ENCODE assay signal across 11 cellular contexts in genomic region chr5:10536931-10537579, GRCh38. TPM values are rescaled to one million over a fixed set of nuclear protein-coding genes. Genes with fewer than 3 reads are reported as not detected.
A peak's percentile ranks its signal among the peaks of the same experiment; 100 is the strongest.
DNase-seq lines count a peak whose midpoint lies in the region; FAIRE-seq and TF ChIP-seq lines count a peak whose summit lies in the region.
"Had no signal": no experiment of that assay in that cellular context is flagged by ENCODE, and none has a peak within 500 bp of the region (broad histone marks: within the 10 kb centered on the region; RNA-seq: fewer than 3 reads in every experiment).

No MANE protein-coding gene starts in this region.

- H3K27ac ChIP-seq in left ventricle myocardium inferior (replicated peaks) (peak overlapping the region; percentile 23), right atrium auricular region (no peak overlapping the region), endothelial cell of umbilical vein (ENCODE audit: insufficient read depth, low read depth, low read length) (no peak overlapping the region), substantia nigra (ENCODE audit: low read depth, low read length, poor library complexity, severe bottlenecking) (no peak overlapping the region)
- H3K27ac ChIP-seq: upper lobe of left lung had no signal

- H2AFZ ChIP-seq in endothelial cell of umbilical vein (ENCODE audit: low read depth, low read length) = peak overlapping the region; percentile 26

- DNase-seq in left ventricle myocardium inferior (no peak), right atrium auricular region (ENCODE audit: low spot score) (no peak), NOMO-1 treated with DMSO at 0.1 percent for 48 hours (lab: John Stamatoyannopoulos, UW; ENCODE audit: unreplicated experiment) (peak; percentile 98), endothelial cell of umbilical vein (ENCODE audit: low read depth, low spot score) (no peak), HAP-1 (ENCODE audit: low spot score in 2 of 2) (no peak), NCI-H226 (no peak), substantia nigra (lab: John Stamatoyannopoulos, UW) (no peak), osteocyte (ENCODE audit: extremely low spot score, unreplicated experiment) (no peak)
- DNase-seq: DMS153, NCI-H345, upper lobe of left lung had no signal

- POLR2A ChIA-PET in endothelial cell of umbilical vein (lab: Charles Lee) = no interaction called here

- H3K27me3 Mint-ChIP-seq in osteocyte (ENCODE audit: unreplicated experiment) = peaks cover 15% of the 10 kb centered on the region

- H3K27me3 ChIP-seq in left ventricle myocardium inferior (ENCODE audit: low read depth) (no peaks in the 10 kb centered on the region), right atrium auricular region (no peaks in the 10 kb centered on the region), endothelial cell of umbilical vein (ENCODE audit: control insufficient read depth in 2 of 2, insufficient read depth in 2 of 2, low read length in 2 of 2) (no peaks in the 10 kb centered on the region), HAP-1 (ENCODE audit: low read depth) (peaks cover 1% of the 10 kb centered on the region; the same call in 1 of the 2 replicates)
- H3K27me3 ChIP-seq: upper lobe of left lung had no signal

- no peaks in the 10 kb centered on the region for H3K79me2 ChIP-seq in endothelial cell of umbilical vein (ENCODE audit: control insufficient read depth, insufficient read depth, low read length)

- H3K36me3 Mint-ChIP-seq in osteocyte (ENCODE audit: unreplicated experiment) = no peaks in the 10 kb centered on the region

- no peak overlapping the region for H3K9ac ChIP-seq in endothelial cell of umbilical vein (replicated peaks; ENCODE audit: extremely low read depth, insufficient read depth, low read length)

- no peak for TF ChIP-seq POLR2A in endothelial cell of umbilical vein (IDR thresholded peaks at IDR 0.05; ENCODE audit: low read depth, low read length)

- no peak overlapping the region for H3K27ac Mint-ChIP-seq in osteocyte (ENCODE audit: unreplicated experiment)

- H4K20me1 ChIP-seq in endothelial cell of umbilical vein (replicated peaks; ENCODE audit: control insufficient read depth, extremely low read depth, insufficient read depth, low read length) = no peaks in the 10 kb centered on the region

- no peak for FAIRE-seq in endothelial cell of umbilical vein (lab: Jason Lieb, UNC)

- no peak overlapping the region for H3K4me2 ChIP-seq in endothelial cell of umbilical vein (ENCODE audit: insufficient read depth, low read length)

- H3K4me1 ChIP-seq in left ventricle myocardium inferior (peaks cover 24% of the 10 kb centered on the region), right atrium auricular region (peaks cover 0 to 18% of the 10 kb centered on the region in 2 donors), endothelial cell of umbilical vein (ENCODE audit: control insufficient read depth, extremely low read depth, insufficient read depth, low read length) (peaks cover 13% of the 10 kb centered on the region), HAP-1 (no peaks in the 10 kb centered on the region; the same call in 1 of the 2 replicates)

- intact Hi-C loops in left ventricle myocardium inferior (cut with micrococcal nuclease) = no loop called here
- intact Hi-C loops in endothelial cell of umbilical vein (cut with micrococcal nuclease) = no loop called here

- H3K36me3 ChIP-seq in left ventricle myocardium inferior (no peaks in the 10 kb centered on the region), right atrium auricular region (no peaks in the 10 kb centered on the region), endothelial cell of umbilical vein (ENCODE audit: control insufficient read depth in 2 of 2, extremely low read depth in 1 of 2, insufficient read depth in 2 of 2, low read length in 2 of 2) (no peaks in the 10 kb centered on the region), HAP-1 (replicated peaks) (no peaks in the 10 kb centered on the region)
- H3K36me3 ChIP-seq: upper lobe of left lung had no signal

- H3K9me3 Mint-ChIP-seq in osteocyte (ENCODE audit: unreplicated experiment) = no peaks in the 10 kb centered on the region

- H3K4me3 ChIP-seq in left ventricle myocardium inferior = peak overlapping the region; percentile 42
- H3K4me3 ChIP-seq in right atrium auricular region = peak overlapping the region in 1 of 2 donors; percentile 17
- no peak overlapping the region for H3K4me3 ChIP-seq in endothelial cell of umbilical vein (replicated peaks in 1 of 3; ENCODE audit: insufficient read depth in 1 of 3, low read depth in 1 of 3, low read length in 3 of 3)
- no peak overlapping the region for H3K4me3 ChIP-seq in HAP-1
- H3K4me3 ChIP-seq: upper lobe of left lung had no signal

- H3K4me3 Mint-ChIP-seq in osteocyte (ENCODE audit: unreplicated experiment) = no peak overlapping the region

- CTCF ChIA-PET in endothelial cell of umbilical vein (lab: Charles Lee) = no interaction called here

- H3K4me1 Mint-ChIP-seq in osteocyte (ENCODE audit: unreplicated experiment) = peaks cover 7% of the 10 kb centered on the region

- H3K9me1 ChIP-seq in endothelial cell of umbilical vein (replicated peaks; ENCODE audit: control insufficient read depth, extremely low read depth, insufficient read depth, low read length) = no peaks in the 10 kb centered on the region

- dilution Hi-C loops in endothelial cell of umbilical vein (cut with MboI; ENCODE audit: extremely low pct_ligation_motif_present, low sequenced_read_pairs) = no loop called here

- in situ Hi-C loops in HAP-1 (cut with MboI; ENCODE audit: low sequenced_read_pairs) = no loop called here

- no peak for TF ChIP-seq CTCF in left ventricle myocardium inferior (IDR thresholded peaks at IDR 0.05; ENCODE audit: borderline replicate concordance)
- no peak for TF ChIP-seq CTCF in right atrium auricular region (IDR thresholded peaks at IDR 0.05)
- no peak for TF ChIP-seq CTCF in endothelial cell of umbilical vein (IDR thresholded peaks at IDR 0.05; ENCODE audit: extremely low read depth in 1 of 2, insufficient read depth in 1 of 2, low read depth in 1 of 2, low read length in 2 of 2)
- no peak for TF ChIP-seq CTCF in osteocyte (IDR thresholded peaks at IDR 0.05)

- no TSS peak for BruUV-seq in endothelial cell of umbilical vein (replicated peaks; lab: Mats Ljungman, UMichigan)

- H3K9me3 ChIP-seq in left ventricle myocardium inferior (replicated peaks) = no peaks in the 10 kb centered on the region
- no peaks in the 10 kb centered on the region for H3K9me3 ChIP-seq in right atrium auricular region
- no peaks in the 10 kb centered on the region for H3K9me3 ChIP-seq in endothelial cell of umbilical vein (replicated peaks; ENCODE audit: control insufficient read depth, insufficient read depth, low read length)
- no peaks in the 10 kb centered on the region for H3K9me3 ChIP-seq in HAP-1
- H3K9me3 ChIP-seq: upper lobe of left lung had no signal

TF ChIP-seq in endothelial cell of umbilical vein, 7 proteins besides CTCF, POLR2A, EP300 and RAD21:
- TF ChIP-seq MYC (IDR thresholded peaks at IDR 0.05; ENCODE audit: low read depth, low read length) (no peak), GATA2 (IDR thresholded peaks at IDR 0.05; ENCODE audit: insufficient read depth, insufficient read length, low read depth, low read length) (no peak), MAX (IDR thresholded peaks at IDR 0.05; ENCODE audit: insufficient read depth, insufficient read length) (no peak), EZH2 (IDR thresholded peaks at IDR 0.05; ENCODE audit: borderline replicate concordance, low read depth, low read length, severe bottlenecking) (no peak), JUN (IDR thresholded peaks at IDR 0.05; ENCODE audit: borderline replicate concordance, insufficient read depth, insufficient read length, low read depth) (no peak), POLR2AphosphoS5 (IDR thresholded peaks at IDR 0.05; ENCODE audit: insufficient read depth, low read depth, low read length) (no peak), FOS (IDR thresholded peaks at IDR 0.05; ENCODE audit: borderline replicate concordance, insufficient read depth, low read length) (no peak)

RNA-seq across cellular contexts. Expression of gene ANKRD33B, which starts 26.8 kb away (rescaled TPM):
- total RNA-seq in left ventricle myocardium inferior (15.2 TPM), right atrium auricular region (1 to 10 TPM; 1.2 to 4.7 TPM), endothelial cell of umbilical vein (4.4 and 5.4 TPM in 2 replicates), osteocyte (0.83 and 0.94 TPM in 2 replicates)
- 2.0 and 2.4 TPM in 2 replicates for polyA plus RNA-seq in endothelial cell of umbilical vein
- 1.8 and 2.0 TPM in 2 replicates for polyA plus RNA-seq in endothelial cell of umbilical vein (2011; cell fraction: cytosol; rRNA removed)
- polyA plus RNA-seq in endothelial cell of umbilical vein (2011; cell fraction: nucleus; rRNA removed) = 5.4 and 6.0 TPM in 2 replicates
- polyA plus RNA-seq in endothelial cell of umbilical vein (2012) = 3.8 and 4.0 TPM in 2 replicates
- polyA minus RNA-seq in endothelial cell of umbilical vein = 7.7 and 8.4 TPM in 2 replicates
- 8.7 TPM for polyA minus RNA-seq in endothelial cell of umbilical vein (2011; cell fraction: cytosol; rRNA and poly(A)+ RNA removed)
- 6.5 and 8.6 TPM in 2 replicates for polyA minus RNA-seq in endothelial cell of umbilical vein (2011; cell fraction: nucleus; rRNA and poly(A)+ RNA removed)
